Comparison of ENCODE assay signal across 14 cellular contexts in genomic region chr1:25871704-25872494, GRCh38. TPM values are rescaled to one million over a fixed set of nuclear protein-coding genes. Genes with fewer than 3 reads are reported as not detected.
DNase-seq lines count a peak whose midpoint lies in the region; ATAC-seq, FAIRE-seq and TF ChIP-seq lines count a peak whose summit lies in the region.
"Had no signal": no experiment of that assay in that cellular context is flagged by ENCODE, and none has a peak within 500 bp of the region (broad histone marks: within the 10 kb centered on the region; RNA-seq: fewer than 3 reads in every experiment).

No MANE protein-coding gene starts in this region.

- H3K27me3 ChIP-seq in adrenal gland, result no peaks in the 10 kb centered on the region
- H3K27me3 ChIP-seq: cardiac muscle cell, transverse colon had no signal

- peaks cover 0 to 5% of the 10 kb centered on the region in 2 donors for H3K36me3 ChIP-seq in adrenal gland (replicated peaks in 1 of 2)
- H3K36me3 ChIP-seq: cardiac muscle cell, SJSA1, transverse colon had no signal

- H3K9me3 ChIP-seq in A549 (no peaks in the 10 kb centered on the region), adrenal gland (replicated peaks in 1 of 3) (no peaks in the 10 kb centered on the region)
- H3K9me3 ChIP-seq: SJSA1, transverse colon had no signal

- TF ChIP-seq EP300 in A549 (IDR thresholded peaks at IDR 0.05), result no peak

- CTCF ChIA-PET in A549 (lab: Yijun Ruan, JAX), result interaction anchor here (0.7 kb wide), 1 partner anchor 18 kb away, joined by 3 read pairs; no protein-coding TSS in a partner anchor

- peaks cover 58% of the 10 kb centered on the region for H3K4me1 ChIP-seq in A549
- H3K4me1 ChIP-seq in adrenal gland (replicated peaks in 1 of 2), result peaks cover 53 to 56% of the 10 kb centered on the region in 2 donors

- WGBS in A549 (ENCODE audit: missing lambda C conversion rate), result 69% methylated on average over 9 of the region's 9 CpGs
- WGBS in adrenal gland, 4 donors, result 38 to 54% (median 48%) methylated on average over 8 to 9 of the region's 9 CpGs

- H3K4me3 ChIP-seq in A549 (no peak overlapping the region), adrenal gland (no peak overlapping the region)
- H3K4me3 ChIP-seq: cardiac muscle cell, SJSA1, transverse colon had no signal

- POLR2A ChIA-PET in A549 (lab: Yijun Ruan, JAX), result no interaction called here

- intact Hi-C loops in adrenal gland (cut with DNase I), result loop anchor here in 1 of 2 donors (5.0 kb wide), 1 partner anchor 50 kb away; no protein-coding TSS in a partner anchor

- TF ChIP-seq POLR2A in A549 (IDR thresholded peaks at IDR 0.05; ENCODE audit: low read length) (no peak), adrenal gland (IDR thresholded peaks at IDR 0.05) (peak in 1 of 2 donors; percentile 55)

- H3K4me2 ChIP-seq in A549, result peak overlapping the region; percentile 51

- ATAC-seq in A549 (no peak), GM19397 (IDR thresholded peaks at IDR 0.05; ENCODE audit: unreplicated experiment) (no peak)
- ATAC-seq: activated CD8-positive, alpha-beta memory T cell treated with anti-CD3 and anti-CD28 coated beads, Interleukin-2, amount 10 ng/mL, durations not matched to agents 7 days and 5 days; left cardiac atrium had no signal

- H3K27ac ChIP-seq in A549, result peak overlapping the region; percentile 8 to 62; a peak in 3 of 6 replicates
- H3K27ac ChIP-seq in adrenal gland, result peak overlapping the region in 4 of 5 donors; percentile 37 to 85 (median 59)
- H3K27ac ChIP-seq: SJSA1 had no signal

- TF ChIP-seq RAD21 in A549 (conservative IDR thresholded peaks at IDR 0.05 in 1 of 2, IDR thresholded peaks at IDR 0.05 in 1 of 2), result no peak

- no peak for DNase-seq in A549 (ENCODE audit: low read depth in 1 of 2, low spot score in 1 of 2)
- peak; percentile 80 to 94 (median 91) for DNase-seq in adrenal gland
- peak; percentile 41 for DNase-seq in mesenteric fat pad (ENCODE audit: low spot score)
- no peak for DNase-seq in NCI-H1930 (lab: John Stamatoyannopoulos, UW)
- DNase-seq in NAMALWA (ENCODE audit: low spot score), result no peak
- DNase-seq: activated CD8-positive, alpha-beta memory T cell treated with anti-CD3 and anti-CD28 coated beads, Interleukin-2, amount 10 ng/mL, durations not matched to agents 7 days and 5 days; activated naive CD4-positive, alpha-beta T cell treated with anti-CD3 and anti-CD28 coated beads, Interleukin-2, amount 10 ng/mL, durations not matched to agents 7 days and 5 days; endodermal cell; left cardiac atrium; NCI-H1694 had no signal

- TF ChIP-seq CTCF in A549 (IDR thresholded peaks at IDR 0.05) (no peak), adrenal gland (IDR thresholded peaks at IDR 0.05) (no peak)

- no peak for FAIRE-seq in A549 (lab: Jason Lieb, UNC)

TF ChIP-seq in A549, 52 proteins besides CTCF, POLR2A, EP300 and RAD21:
- TF ChIP-seq MAFK (IDR thresholded peaks at IDR 0.05; ENCODE audit: partially characterized antibody) (no peak), NPAS2 (CRISPR knock-in tag; IDR thresholded peaks at IDR 0.05; ENCODE audit: borderline replicate concordance) (no peak), ZFP36 (IDR thresholded peaks at IDR 0.05; ENCODE audit: borderline replicate concordance, partially characterized antibody) (peak; percentile 71), ELK1 (IDR thresholded peaks at IDR 0.05; ENCODE audit: low read depth, low read length) (no peak), HOXA7 (CRISPR knock-in tag; IDR thresholded peaks at IDR 0.05) (no peak)

RNA-seq across cellular contexts. Expression of gene PAQR7, which starts 3.6 kb away (rescaled TPM):
- polyA plus RNA-seq in A549 (2011; rRNA removed) (2.3 and 3.4 TPM in 2 replicates), A549 (2017; fragmentation: RNase III; extraction: RNeasy Plus Mini Kit Qiagen cat#74134 plus additional on column Dnase treatment) (5.9 to 6.4 TPM (median 6.0 TPM) in 3 replicates), adrenal gland (10 to 100 TPM; 19.9 to 26.1 (median 20.6) TPM)
- polyA plus RNA-seq in A549 (2012; cell fraction: cytosol; rRNA removed), result 2.6 and 4.0 TPM in 2 replicates
- polyA plus RNA-seq in A549 (2012; cell fraction: nucleus; rRNA removed), result 6.9 and 7.4 TPM in 2 replicates
- 8.5 and 10.1 TPM in 2 replicates for polyA minus RNA-seq in A549 (2011; rRNA and poly(A)+ RNA removed)
- total RNA-seq in adrenal gland (10 to 100 TPM; 31.1 to 71.8 (median 40.9) TPM), mesenteric fat pad (7.2 TPM)

RNA-seq across cellular contexts. Expression of gene AUNIP, which starts 12.6 kb away (rescaled TPM):
- 6.6 and 8.4 TPM in 2 replicates for polyA plus RNA-seq in A549 (2011; rRNA removed)
- 4.5 and 5.2 TPM in 2 replicates for polyA plus RNA-seq in A549 (2012; cell fraction: cytosol; rRNA removed)
- 2.0 and 2.9 TPM in 2 replicates for polyA plus RNA-seq in A549 (2012; cell fraction: nucleus; rRNA removed)
- polyA plus RNA-seq in A549 (2017; fragmentation: RNase III; extraction: RNeasy Plus Mini Kit Qiagen cat#74134 plus additional on column Dnase treatment), result 5.6 to 7.3 TPM (median 6.5 TPM) in 3 replicates
- 5.2 and 6.7 TPM in 2 replicates for polyA minus RNA-seq in A549 (2011; rRNA and poly(A)+ RNA removed)
- 1 to 10 TPM in 2 of 8 donors, under 1 TPM in 6; 0.24 to 1.5 (median 0.75) TPM for total RNA-seq in adrenal gland
- 1 to 10 TPM in 1 of 3 donors, under 1 TPM in 2; 0.56 to 1.2 (median 0.74) TPM for polyA plus RNA-seq in adrenal gland
- not detected for total RNA-seq in mesenteric fat pad

RNA-seq across cellular contexts. Expression of gene STMN1, which starts 34.3 kb away (rescaled TPM):
- polyA plus RNA-seq in A549 (2011; rRNA removed) (75.3 and 82.4 TPM in 2 replicates), A549 (2017; fragmentation: RNase III; extraction: RNeasy Plus Mini Kit Qiagen cat#74134 plus additional on column Dnase treatment) (145 to 177 TPM (median 147 TPM) in 3 replicates), adrenal gland (10 to 100 TPM; 32.6 to 88.7 (median 37.6) TPM)
- 48.1 and 55.7 TPM in 2 replicates for polyA plus RNA-seq in A549 (2012; cell fraction: cytosol; rRNA removed)
- 18.1 and 32.8 TPM in 2 replicates for polyA plus RNA-seq in A549 (2012; cell fraction: nucleus; rRNA removed)
- polyA minus RNA-seq in A549 (2011; rRNA and poly(A)+ RNA removed), result 10.2 and 10.9 TPM in 2 replicates
- total RNA-seq in adrenal gland (10 to 100 TPM in 7 of 8 donors, 1 to 10 TPM in 1; 7.9 to 59.5 (median 20.7) TPM), mesenteric fat pad (39.3 TPM)

RNA-seq across cellular contexts. Expression of gene MTFR1L, which starts 52.1 kb away (rescaled TPM):
- polyA plus RNA-seq in A549 (2011; rRNA removed), result 26.1 and 33.0 TPM in 2 replicates
- polyA plus RNA-seq in A549 (2012; cell fraction: cytosol; rRNA removed), result 27.5 and 30.1 TPM in 2 replicates
- 24.6 and 27.8 TPM in 2 replicates for polyA plus RNA-seq in A549 (2012; cell fraction: nucleus; rRNA removed)
- polyA plus RNA-seq in A549 (2017; fragmentation: RNase III; extraction: RNeasy Plus Mini Kit Qiagen cat#74134 plus additional on column Dnase treatment), result 24.7 to 26.1 TPM (median 25.9 TPM) in 3 replicates
- 25.7 and 29.3 TPM in 2 replicates for polyA minus RNA-seq in A549 (2011; rRNA and poly(A)+ RNA removed)
- 100 to 1,000 TPM; 116 to 285 (median 184) TPM for total RNA-seq in adrenal gland
- polyA plus RNA-seq in adrenal gland, result 100 to 1,000 TPM; 157 to 298 (median 284) TPM
- 53.8 TPM for total RNA-seq in mesenteric fat pad

Comparison
In these comparisons a context has a peak if more than half of its experiments do, and no peak if none do; other contexts are left out.
1. DNase-seq: peak in adrenal gland (7 of 7) and mesenteric fat pad (single experiment); none in A549 (0 of 2), NCI-H1930 (0 of 2) and NAMALWA (single experiment).